Comparison of ENCODE assay signal across 8 cellular contexts in genomic region chr13:19601749-19602725, GRCh38. TPM values are rescaled to one million over a fixed set of nuclear protein-coding genes. Genes with fewer than 3 reads are reported as not detected.
A peak's percentile ranks its signal among the peaks of the same experiment; 100 is the strongest.
DNase-seq lines count a peak whose midpoint lies in the region; ATAC-seq and TF ChIP-seq lines count a peak whose summit lies in the region.

No MANE protein-coding gene starts in this region.

- H3K36me3 ChIP-seq in GM06990 (ENCODE audit: control insufficient read depth, insufficient read depth, low read length) (no peaks in the 10 kb centered on the region; the same call in 1 of the 2 replicates), SJSA1 (no peaks in the 10 kb centered on the region), brain microvascular endothelial cell (replicated peaks) (no peaks in the 10 kb centered on the region)

- TF ChIP-seq CTCF in GM06990 (IDR thresholded peaks at IDR 0.05; ENCODE audit: insufficient read depth, low read length, poor library complexity, severe bottlenecking) (peak; percentile 9), brain microvascular endothelial cell (IDR thresholded peaks at IDR 0.05; ENCODE audit: low read depth, low read length, missing control alignments) (no peak)

- no peaks in the 10 kb centered on the region for H3K9me3 ChIP-seq in SJSA1 (replicated peaks)

- H3K27ac ChIP-seq in SJSA1 = no peak overlapping the region
- no peak overlapping the region for H3K27ac ChIP-seq in brain microvascular endothelial cell

- DNase-seq in GM06990 (ENCODE audit: extremely low read depth, insufficient read length) = peak; percentile 84
- peak in 1 of 2 experiments; percentile 41 for DNase-seq in SJSA1 (ENCODE audit: low read depth in 1 of 2, low spot score in 2 of 2)
- no peak for DNase-seq in brain microvascular endothelial cell
- peak; percentile 18 for DNase-seq in kidney glomerular epithelial cell (lab: John Stamatoyannopoulos, UW)
- DNase-seq in stimulated activated CD8-positive, alpha-beta memory T cell treated with anti-CD3 and anti-CD28 coated beads, Interleukin-15, amount 100 ng/mL, for 48 hours (ENCODE audit: low read depth in 2 of 2) = peak; percentile 30 to 36
- no peak for DNase-seq in GOT3 (lab: John Stamatoyannopoulos, UW)

- in situ Hi-C loops in brain microvascular endothelial cell (cut with HindIII; ENCODE audit: low pct_ligation_motif_present, low sequenced_read_pairs) = no loop called here

- H3K27me3 ChIP-seq in GM06990 (replicated peaks; ENCODE audit: control insufficient read depth, insufficient read depth, low read length) (no peaks in the 10 kb centered on the region), SJSA1 (replicated peaks) (no peaks in the 10 kb centered on the region), brain microvascular endothelial cell (replicated peaks) (no peaks in the 10 kb centered on the region)

- H3K4me1 ChIP-seq in SJSA1 (replicated peaks) = peaks cover 10% of the 10 kb centered on the region

- H3K4me3 ChIP-seq in GM06990 (replicated peaks; ENCODE audit: low read depth, low read length) (peak overlapping the region; percentile 70), SJSA1 (peak overlapping the region; percentile 60), brain microvascular endothelial cell (ENCODE audit: low read depth, low read length) (peak overlapping the region; percentile 56)

- ATAC-seq in GM19467 (IDR thresholded peaks at IDR 0.05; ENCODE audit: unreplicated experiment) (peak; percentile 84), HG03521 (IDR thresholded peaks at IDR 0.05; ENCODE audit: unreplicated experiment) (peak; percentile 88)

RNA-seq across cellular contexts. Expression of gene MPHOSPH8, which starts 31.4 kb away (rescaled TPM):
- total RNA-seq in SJSA1 (2014; rRNA removed; shearing (Covaris generic)) = 11.8 and 14.8 TPM in 2 replicates

RNA-seq across cellular contexts. Expression of gene TPTE2, which starts 40.7 kb away (rescaled TPM):
- not detected in 2 replicates for total RNA-seq in SJSA1 (2014; rRNA removed; shearing (Covaris generic))

Comparison
In these comparisons a context has a peak if more than half of its experiments do, and no peak if none do; other contexts are left out.
1. DNase-seq: peak in GM06990 (single experiment), kidney glomerular epithelial cell (single experiment) and stimulated activated CD8-positive, alpha-beta memory T cell treated with anti-CD3 and anti-CD28 coated beads, Interleukin-15, amount 100 ng/mL, for 48 hours (2 of 2); none in brain microvascular endothelial cell (single experiment) and GOT3 (single experiment).
2. Peak in every context shown above with its lines, with median percentiles within 50 percentile points of each other: H3K4me3 ChIP-seq.